9 cellular contexts compared by ENCODE assay signal in the genomic region with DNA sequence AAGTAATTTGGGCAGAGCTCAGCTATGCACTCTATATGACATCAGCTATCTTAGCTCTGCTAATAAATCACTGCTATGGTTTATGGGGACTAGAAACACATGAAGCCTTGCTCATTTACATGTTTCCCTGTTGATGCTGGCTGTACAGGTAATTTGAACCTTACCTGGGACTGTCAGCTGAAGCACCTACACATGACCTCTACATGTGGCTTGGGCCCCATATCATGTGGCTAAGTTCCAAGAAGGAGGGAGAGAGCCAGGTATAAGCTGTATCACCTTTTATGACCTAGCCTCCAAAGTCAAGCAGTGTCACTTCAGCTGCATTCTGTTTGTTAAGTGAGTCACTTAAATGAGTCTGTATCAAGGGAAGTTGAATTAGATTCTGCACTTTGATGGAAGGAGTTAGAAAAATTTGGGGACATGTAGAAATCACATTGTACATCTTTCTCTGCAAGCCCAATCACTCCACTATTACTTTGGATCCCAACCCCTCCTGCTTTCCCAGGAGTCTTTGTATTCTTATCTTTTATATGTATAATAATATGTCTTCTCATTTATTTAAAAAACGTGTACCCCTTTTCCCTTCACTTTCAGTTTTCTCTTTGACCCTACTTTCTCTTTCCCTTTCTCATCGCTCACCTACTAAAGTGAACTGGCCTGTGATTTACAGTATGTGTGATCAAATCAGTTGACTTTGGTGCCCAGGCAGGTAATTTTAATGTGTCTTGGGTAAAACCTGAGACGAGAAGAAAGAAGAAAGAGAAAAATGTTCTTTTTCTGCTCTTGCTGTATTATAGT.
DNase-seq lines count a peak whose midpoint lies in the region; ATAC-seq and FAIRE-seq lines count a peak whose summit lies in the region.
"Had no signal": no experiment of that assay in that cellular context is flagged by ENCODE, and none has a peak within 500 bp of the region (broad histone marks: within the 10 kb centered on the region; RNA-seq: fewer than 3 reads in every experiment).

No MANE protein-coding gene starts in this region.

- DNase-seq in LoVo (ENCODE audit: low spot score) (peak; percentile 45), kidney tubule cell (ENCODE audit: low spot score) (peak; percentile 45), germinal center (ENCODE audit: low spot score) (no peak), RCC 7860 (ENCODE audit: low spot score) (no peak), GM19240 (ENCODE audit: insufficient read length, low spot score) (no peak)
- no peak for DNase-seq in stimulated activated naive CD4-positive, alpha-beta T cell treated with Interleukin-2 at 50 U/mL for 16 hours (lab: John Stamatoyannopoulos, UW)

- no peak for FAIRE-seq in RCC 7860 (lab: Jason Lieb, UNC)
- FAIRE-seq: H1 had no signal

- ATAC-seq in GM18499 (IDR thresholded peaks at IDR 0.05; ENCODE audit: insufficient read depth, unreplicated experiment) (peak; percentile 51), GM21529 (IDR thresholded peaks at IDR 0.05; ENCODE audit: unreplicated experiment) (peak; percentile 69)

Comparison
In these comparisons a context has a peak if more than half of its experiments do, and no peak if none do; other contexts are left out.
1. DNase-seq: peak in LoVo (single experiment) and kidney tubule cell (single experiment); none in germinal center (single experiment), stimulated activated naive CD4-positive, alpha-beta T cell treated with Interleukin-2 at 50 U/mL for 16 hours (single experiment), RCC 7860 (single experiment) and GM19240 (single experiment).